13 cellular contexts compared by ENCODE assay signal in genomic region chr4:176309046-176309445, GRCh38. TPM values are rescaled to one million over a fixed set of nuclear protein-coding genes. Genes with fewer than 3 reads are reported as not detected.
DNase-seq lines count a peak whose midpoint lies in the region; ATAC-seq and TF ChIP-seq lines count a peak whose summit lies in the region.
"Had no signal": no experiment of that assay in that cellular context is flagged by ENCODE, and none has a peak within 500 bp of the region (broad histone marks: within the 10 kb centered on the region; RNA-seq: fewer than 3 reads in every experiment).

No MANE protein-coding gene starts in this region.

- no peaks in the 10 kb centered on the region for H3K4me1 ChIP-seq in aorta (ENCODE audit: control insufficient read depth in 1 of 2, insufficient read depth in 2 of 2, low read length in 2 of 2)

- peaks cover 30% of the 10 kb centered on the region for H3K27me3 Mint-ChIP-seq in activated CD4-positive, alpha-beta memory T cell treated with anti-CD3 and anti-CD28 coated beads for 36 hours
- peaks cover 18% of the 10 kb centered on the region for H3K27me3 Mint-ChIP-seq in activated CD4-positive, alpha-beta memory T cell treated with anti-CD3 and anti-CD28 coated beads, Interleukin-2, amount 10 ng/mL, durations not matched to agents 7 days and 5 days
- no peaks in the 10 kb centered on the region for H3K27me3 Mint-ChIP-seq in progenitor cell of endocrine pancreas

- H3K27me3 ChIP-seq in aorta (ENCODE audit: control insufficient read depth in 1 of 2, insufficient read depth in 2 of 2, low read length in 1 of 2), result no peaks in the 10 kb centered on the region

- DNase-seq in activated CD4-positive, alpha-beta memory T cell treated with anti-CD3 and anti-CD28 coated beads for 36 hours, result peak; percentile 19
- DNase-seq in activated CD4-positive, alpha-beta memory T cell treated with anti-CD3 and anti-CD28 coated beads, Interleukin-2, amount 10 ng/mL, durations not matched to agents 7 days and 5 days, result no peak
- no peak for DNase-seq in stimulated activated effector memory CD8-positive, alpha-beta T cell treated with anti-CD3 and anti-CD28 coated beads, Interleukin-12 subunit alpha, Interleukin-12 subunit beta, amount 100 ng/mL, for 72 hours (ENCODE audit: low spot score in 2 of 2)
- no peak for DNase-seq in progenitor cell of endocrine pancreas (ENCODE audit: low spot score, unreplicated experiment)
- DNase-seq in aorta, result no peak
- no peak for DNase-seq in posterior vena cava (ENCODE audit: low spot score)
- DNase-seq: NCI-H187 treated with DMSO at 0.1 percent for 48 hours had no signal

- WGBS in aorta, 2 donors, result 88 to 91% methylated on average over 2 of the region's 2 CpGs

- TF ChIP-seq CTCF in progenitor cell of endocrine pancreas (IDR thresholded peaks at IDR 0.05; ENCODE audit: unreplicated experiment), result no peak

- no peaks in the 10 kb centered on the region for H3K36me3 Mint-ChIP-seq in activated CD4-positive, alpha-beta memory T cell treated with anti-CD3 and anti-CD28 coated beads for 36 hours
- no peaks in the 10 kb centered on the region for H3K36me3 Mint-ChIP-seq in activated CD4-positive, alpha-beta memory T cell treated with anti-CD3 and anti-CD28 coated beads, Interleukin-2, amount 10 ng/mL, durations not matched to agents 7 days and 5 days (ENCODE audit: low read depth)
- H3K36me3 Mint-ChIP-seq in stimulated activated effector memory CD8-positive, alpha-beta T cell treated with anti-CD3 and anti-CD28 coated beads, Interleukin-12 subunit alpha, Interleukin-12 subunit beta, amount 100 ng/mL, for 72 hours, result no peaks in the 10 kb centered on the region
- H3K36me3 Mint-ChIP-seq in progenitor cell of endocrine pancreas (ENCODE audit: insufficient read depth), result no peaks in the 10 kb centered on the region

- POLR2A ChIA-PET in activated CD4-positive, alpha-beta memory T cell treated with anti-CD3 and anti-CD28 coated beads for 36 hours (lab: Charles Lee), result no interaction called here
- POLR2A ChIA-PET in activated CD4-positive, alpha-beta memory T cell treated with anti-CD3 and anti-CD28 coated beads, Interleukin-2, amount 10 ng/mL, durations not matched to agents 7 days and 5 days (lab: Charles Lee), result no interaction called here

- no peaks in the 10 kb centered on the region for H3K9me3 ChIP-seq in aorta (ENCODE audit: control insufficient read depth, low read length)
- H3K9me3 ChIP-seq: thoracic aorta had no signal

- no peak overlapping the region for H3K4me3 ChIP-seq in aorta (ENCODE audit: low read length in 2 of 2)
- H3K4me3 ChIP-seq: thoracic aorta had no signal

- H3K27ac Mint-ChIP-seq in activated CD4-positive, alpha-beta memory T cell treated with anti-CD3 and anti-CD28 coated beads for 36 hours, result no peak overlapping the region
- no peak overlapping the region for H3K27ac Mint-ChIP-seq in activated CD4-positive, alpha-beta memory T cell treated with anti-CD3 and anti-CD28 coated beads, Interleukin-2, amount 10 ng/mL, durations not matched to agents 7 days and 5 days
- no peak overlapping the region for H3K27ac Mint-ChIP-seq in stimulated activated effector memory CD8-positive, alpha-beta T cell treated with anti-CD3 and anti-CD28 coated beads, Interleukin-12 subunit alpha, Interleukin-12 subunit beta, amount 100 ng/mL, for 72 hours
- no peak overlapping the region for H3K27ac Mint-ChIP-seq in progenitor cell of endocrine pancreas

- H3K4me1 Mint-ChIP-seq in activated CD4-positive, alpha-beta memory T cell treated with anti-CD3 and anti-CD28 coated beads for 36 hours (ENCODE audit: low read depth), result no peaks in the 10 kb centered on the region
- H3K4me1 Mint-ChIP-seq in activated CD4-positive, alpha-beta memory T cell treated with anti-CD3 and anti-CD28 coated beads, Interleukin-2, amount 10 ng/mL, durations not matched to agents 7 days and 5 days, result no peaks in the 10 kb centered on the region
- no peaks in the 10 kb centered on the region for H3K4me1 Mint-ChIP-seq in stimulated activated effector memory CD8-positive, alpha-beta T cell treated with anti-CD3 and anti-CD28 coated beads, Interleukin-12 subunit alpha, Interleukin-12 subunit beta, amount 100 ng/mL, for 72 hours
- peaks cover 8% of the 10 kb centered on the region for H3K4me1 Mint-ChIP-seq in progenitor cell of endocrine pancreas (ENCODE audit: low read depth)
- H3K4me1 Mint-ChIP-seq: nephron had no signal

- no peaks in the 10 kb centered on the region for H3K36me3 ChIP-seq in aorta (ENCODE audit: control insufficient read depth in 1 of 2, insufficient read depth in 2 of 2, low read length in 1 of 2)
- H3K36me3 ChIP-seq: thoracic aorta had no signal

- no peak overlapping the region for H3K4me3 Mint-ChIP-seq in activated CD4-positive, alpha-beta memory T cell treated with anti-CD3 and anti-CD28 coated beads for 36 hours
- no peak overlapping the region for H3K4me3 Mint-ChIP-seq in activated CD4-positive, alpha-beta memory T cell treated with anti-CD3 and anti-CD28 coated beads, Interleukin-2, amount 10 ng/mL, durations not matched to agents 7 days and 5 days
- no peak overlapping the region for H3K4me3 Mint-ChIP-seq in stimulated activated effector memory CD8-positive, alpha-beta T cell treated with anti-CD3 and anti-CD28 coated beads, Interleukin-12 subunit alpha, Interleukin-12 subunit beta, amount 100 ng/mL, for 72 hours
- H3K4me3 Mint-ChIP-seq in progenitor cell of endocrine pancreas (ENCODE audit: low read depth), result no peak overlapping the region
- H3K4me3 Mint-ChIP-seq: nephron had no signal

- no peaks in the 10 kb centered on the region for H3K9me3 Mint-ChIP-seq in activated CD4-positive, alpha-beta memory T cell treated with anti-CD3 and anti-CD28 coated beads for 36 hours
- H3K9me3 Mint-ChIP-seq in activated CD4-positive, alpha-beta memory T cell treated with anti-CD3 and anti-CD28 coated beads, Interleukin-2, amount 10 ng/mL, durations not matched to agents 7 days and 5 days, result no peaks in the 10 kb centered on the region
- no peaks in the 10 kb centered on the region for H3K9me3 Mint-ChIP-seq in stimulated activated effector memory CD8-positive, alpha-beta T cell treated with anti-CD3 and anti-CD28 coated beads, Interleukin-12 subunit alpha, Interleukin-12 subunit beta, amount 100 ng/mL, for 72 hours
- no peaks in the 10 kb centered on the region for H3K9me3 Mint-ChIP-seq in progenitor cell of endocrine pancreas (ENCODE audit: low read depth)
- H3K9me3 Mint-ChIP-seq: nephron had no signal

- intact Hi-C loops in activated CD4-positive, alpha-beta memory T cell treated with anti-CD3 and anti-CD28 coated beads for 36 hours (cut with micrococcal nuclease), result loop anchor here (1.0 kb wide), 1 partner anchor 10 kb away; the partner anchor contains the start of gene SPCS3
- intact Hi-C loops in aorta (cut with DNase I) (no loop called here), posterior vena cava (cut with DNase I) (no loop called here)

- ATAC-seq in GM21529 (IDR thresholded peaks at IDR 0.05; ENCODE audit: unreplicated experiment) (peak; percentile 98), HG03135 (IDR thresholded peaks at IDR 0.05; ENCODE audit: unreplicated experiment) (peak; percentile 99), aorta (ENCODE audit: low FRiP score) (no peak)
- peak; percentile 53 for ATAC-seq in stimulated activated effector memory CD8-positive, alpha-beta T cell treated with anti-CD3 and anti-CD28 coated beads, Interleukin-12 subunit alpha, Interleukin-12 subunit beta, amount 100 ng/mL, for 72 hours

- CTCF ChIA-PET in activated CD4-positive, alpha-beta memory T cell treated with anti-CD3 and anti-CD28 coated beads for 36 hours (lab: Charles Lee), result no interaction called here
- CTCF ChIA-PET in activated CD4-positive, alpha-beta memory T cell treated with anti-CD3 and anti-CD28 coated beads, Interleukin-2, amount 10 ng/mL, durations not matched to agents 7 days and 5 days (lab: Charles Lee), result no interaction called here

- no peak overlapping the region for H3K27ac ChIP-seq in aorta (ENCODE audit: low read depth in 1 of 2, low read length in 2 of 2)
- H3K27ac ChIP-seq: thoracic aorta had no signal

RNA-seq across cellular contexts. Expression of gene SPCS3, which starts 10.7 kb away (rescaled TPM):
- 100 to 1,000 TPM; 182 to 185 TPM for total RNA-seq in activated CD4-positive, alpha-beta memory T cell treated with anti-CD3 and anti-CD28 coated beads for 36 hours
- total RNA-seq in activated CD4-positive, alpha-beta memory T cell treated with anti-CD3 and anti-CD28 coated beads, Interleukin-2, amount 10 ng/mL, durations not matched to agents 7 days and 5 days, result 100 to 1,000 TPM; 215 to 233 TPM
- total RNA-seq in progenitor cell of endocrine pancreas (118 and 123 TPM in 2 replicates), aorta (100 to 1,000 TPM; 124 to 168 TPM), posterior vena cava (100 to 1,000 TPM; 127 to 184 TPM)
- polyA plus RNA-seq in aorta, result 10 to 100 TPM; 25.2 to 28.2 TPM

RNA-seq across cellular contexts. Expression of gene ASB5, which starts 40.0 kb away (rescaled TPM):
- total RNA-seq in activated CD4-positive, alpha-beta memory T cell treated with anti-CD3 and anti-CD28 coated beads for 36 hours, result not detected
- not detected for total RNA-seq in activated CD4-positive, alpha-beta memory T cell treated with anti-CD3 and anti-CD28 coated beads, Interleukin-2, amount 10 ng/mL, durations not matched to agents 7 days and 5 days
- total RNA-seq in progenitor cell of endocrine pancreas (0.50 and 0.84 TPM in 2 replicates), aorta (not detected), posterior vena cava (1 to 10 TPM in 1 of 2 donors, under 1 TPM in 1; 0.46 to 2.5 TPM)
- under 1 TPM in 1 of 2 donors, not detected in 1; 0.28 TPM for polyA plus RNA-seq in aorta
- total RNA-seq: endothelial cell of umbilical vein, RPMI7951, thoracic aorta had no signal
- polyA plus RNA-seq: endothelial cell of umbilical vein had no signal
